In the genomic region with DNA sequence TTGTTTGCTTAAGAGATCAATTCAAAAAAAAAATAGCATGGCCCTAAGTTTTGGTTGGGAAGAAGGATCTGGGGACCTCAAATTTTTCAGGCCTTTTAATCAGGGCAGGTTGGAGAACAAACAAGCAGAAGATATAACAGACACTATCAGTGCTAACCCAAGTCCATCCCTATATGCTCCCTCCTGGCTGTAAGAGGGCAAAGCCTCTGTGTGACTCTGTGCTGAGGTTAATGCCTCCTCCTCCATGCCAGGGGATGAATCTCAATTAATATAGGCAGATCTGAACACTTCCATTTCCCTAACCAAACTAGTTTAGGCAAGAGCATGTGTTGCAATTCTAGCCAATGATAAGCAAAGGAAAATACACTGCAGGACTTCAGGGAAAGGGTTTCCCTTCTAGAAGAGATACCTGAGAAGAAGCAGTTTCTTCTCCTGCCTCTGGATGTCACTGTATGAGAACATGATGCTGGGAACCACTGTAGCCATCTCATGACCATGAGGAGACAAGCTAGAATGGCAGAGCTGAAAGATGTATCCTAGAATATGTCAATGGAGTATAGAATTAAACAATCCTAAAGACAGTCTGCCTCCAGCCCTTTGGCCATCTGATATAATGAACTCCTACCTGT, we compare ENCODE assay signal across 9 cellular contexts.
A peak's percentile ranks its signal among the peaks of the same experiment; 100 is the strongest.
DNase-seq lines count a peak whose midpoint lies in the region; ATAC-seq, FAIRE-seq and TF ChIP-seq lines count a peak whose summit lies in the region.
"Had no signal": no experiment of that assay in that cellular context is flagged by ENCODE, and none has a peak within 500 bp of the region (broad histone marks: within the 10 kb centered on the region; RNA-seq: fewer than 3 reads in every experiment).

No MANE protein-coding gene starts in this region.

- no peak overlapping the region for H3K4me3 Mint-ChIP-seq in activated CD8-positive, alpha-beta memory T cell treated with anti-CD3 and anti-CD28 coated beads, Interleukin-2, amount 10 ng/mL, durations not matched to agents 7 days and 5 days
- H3K4me3 Mint-ChIP-seq in naive thymus-derived CD8-positive, alpha-beta T cell: no peak overlapping the region
- H3K4me3 Mint-ChIP-seq: CD4-positive, alpha-beta memory T cell had no signal

- no peak for FAIRE-seq in kidney (lab: Jason Lieb, UNC)

- intact Hi-C loops in kidney (cut with DNase I): no loop called here

- CTCF ChIA-PET in activated CD8-positive, alpha-beta memory T cell treated with anti-CD3 and anti-CD28 coated beads, Interleukin-2, amount 10 ng/mL, durations not matched to agents 7 days and 5 days (lab: Charles Lee): interaction anchor here (0.6 to 1.1 kb wide), 2 partner anchors 87 to 307 kb away, joined by 3 read pairs; no protein-coding TSS in a partner anchor

- no peaks in the 10 kb centered on the region for H3K4me1 Mint-ChIP-seq in activated CD8-positive, alpha-beta memory T cell treated with anti-CD3 and anti-CD28 coated beads, Interleukin-2, amount 10 ng/mL, durations not matched to agents 7 days and 5 days
- peaks cover 0 to 1% (median 0%) of the 10 kb centered on the region in 4 donors for H3K4me1 Mint-ChIP-seq in naive thymus-derived CD8-positive, alpha-beta T cell
- H3K4me1 Mint-ChIP-seq: CD4-positive, alpha-beta memory T cell had no signal

- no peaks in the 10 kb centered on the region for H3K9me3 Mint-ChIP-seq in activated CD8-positive, alpha-beta memory T cell treated with anti-CD3 and anti-CD28 coated beads, Interleukin-2, amount 10 ng/mL, durations not matched to agents 7 days and 5 days (ENCODE audit: low read depth)
- H3K9me3 Mint-ChIP-seq in naive thymus-derived CD8-positive, alpha-beta T cell: peaks cover 0 to 15% (median 0%) of the 10 kb centered on the region in 9 donors

- TF ChIP-seq CTCF in kidney (IDR thresholded peaks at IDR 0.05; ENCODE audit: borderline replicate concordance, extremely low read depth, insufficient read depth): peak; percentile 32

- H3K9me3 ChIP-seq in kidney (ENCODE audit: control insufficient read depth in 1 of 2, low read length in 2 of 2): no peaks in the 10 kb centered on the region

- H3K4me3 ChIP-seq in kidney (ENCODE audit: low read length in 2 of 2): no peak overlapping the region

- H3K36me3 Mint-ChIP-seq in activated CD8-positive, alpha-beta memory T cell treated with anti-CD3 and anti-CD28 coated beads, Interleukin-2, amount 10 ng/mL, durations not matched to agents 7 days and 5 days: no peaks in the 10 kb centered on the region
- no peaks in the 10 kb centered on the region for H3K36me3 Mint-ChIP-seq in naive thymus-derived CD8-positive, alpha-beta T cell
- H3K36me3 Mint-ChIP-seq: CD4-positive, alpha-beta memory T cell had no signal

- DNase-seq in NCI-H2171 treated with DMSO at 0.1 percent for 48 hours (lab: John Stamatoyannopoulos, UW) (peak; percentile 24), NCI-H2171 (lab: John Stamatoyannopoulos, UW) (no peak), SKM-1 treated with dmso at 0.1 percent for 144 hours (lab: John Stamatoyannopoulos, UW; ENCODE audit: unreplicated experiment) (peak; percentile 26), kidney (no peak), cerebellum (ENCODE audit: low spot score) (no peak)
- DNase-seq in activated CD8-positive, alpha-beta memory T cell treated with anti-CD3 and anti-CD28 coated beads, Interleukin-2, amount 10 ng/mL, durations not matched to agents 7 days and 5 days: no peak
- DNase-seq in naive thymus-derived CD8-positive, alpha-beta T cell: no peak

- no peak overlapping the region for H3K27ac Mint-ChIP-seq in activated CD8-positive, alpha-beta memory T cell treated with anti-CD3 and anti-CD28 coated beads, Interleukin-2, amount 10 ng/mL, durations not matched to agents 7 days and 5 days
- H3K27ac Mint-ChIP-seq in naive thymus-derived CD8-positive, alpha-beta T cell: no peak overlapping the region
- H3K27ac Mint-ChIP-seq: CD4-positive, alpha-beta memory T cell had no signal

- no peaks in the 10 kb centered on the region for H3K4me1 ChIP-seq in kidney (ENCODE audit: control insufficient read depth in 1 of 2, insufficient read depth in 1 of 2, low read depth in 1 of 2, low read length in 2 of 2)

- H3K36me3 ChIP-seq in kidney (ENCODE audit: control insufficient read depth in 1 of 2, insufficient read depth in 2 of 2, low read length in 2 of 2): no peaks in the 10 kb centered on the region

- POLR2A ChIA-PET in naive thymus-derived CD8-positive, alpha-beta T cell (lab: Charles Lee): no interaction called here

- H3K27me3 Mint-ChIP-seq in activated CD8-positive, alpha-beta memory T cell treated with anti-CD3 and anti-CD28 coated beads, Interleukin-2, amount 10 ng/mL, durations not matched to agents 7 days and 5 days: peaks cover 20% of the 10 kb centered on the region
- peaks cover 16 to 69% (median 33%) of the 10 kb centered on the region in 5 donors for H3K27me3 Mint-ChIP-seq in naive thymus-derived CD8-positive, alpha-beta T cell

- H3K9ac ChIP-seq in kidney (ENCODE audit: low read length in 2 of 2): no peak overlapping the region

- ATAC-seq in HG02610 (IDR thresholded peaks at IDR 0.05; ENCODE audit: unreplicated experiment): peak; percentile 50
- ATAC-seq in activated CD8-positive, alpha-beta memory T cell treated with anti-CD3 and anti-CD28 coated beads, Interleukin-2, amount 10 ng/mL, durations not matched to agents 7 days and 5 days: no peak
- no peak for ATAC-seq in naive thymus-derived CD8-positive, alpha-beta T cell

- no peak overlapping the region for H3K27ac ChIP-seq in kidney (ENCODE audit: low read depth in 2 of 2, low read length in 2 of 2)

Comparison
In these comparisons a context has a peak if more than half of its experiments do, and no peak if none do; other contexts are left out.
1. DNase-seq: peak in NCI-H2171 treated with DMSO at 0.1 percent for 48 hours (single experiment) and SKM-1 treated with dmso at 0.1 percent for 144 hours (single experiment); none in NCI-H2171 (single experiment), kidney (single experiment), activated CD8-positive, alpha-beta memory T cell treated with anti-CD3 and anti-CD28 coated beads, Interleukin-2, amount 10 ng/mL, durations not matched to agents 7 days and 5 days (single experiment), naive thymus-derived CD8-positive, alpha-beta T cell (0 of 10) and cerebellum (single experiment).